ENCODE assay signal across 27 cellular contexts in genomic region chr2:64999754-65000153, GRCh38.
"Had no signal": no experiment of that assay in that cellular context is flagged by ENCODE, and none has a peak within 500 bp of the region (broad histone marks: within the 10 kb centered on the region; RNA-seq: fewer than 3 reads in every experiment).

No MANE protein-coding gene starts in this region.

- H3K36me3 ChIP-seq: SJCRH30 had no signal

- H3K4me3 Mint-ChIP-seq: activated CD8-positive, alpha-beta memory T cell treated with anti-CD3 and anti-CD28 coated beads, Interleukin-2, amount 10 ng/mL, durations not matched to agents 7 days and 5 days; activated naive CD4-positive, alpha-beta T cell treated with anti-CD3 and anti-CD28 coated beads, Interleukin-2, amount 50 U/mL, for 24 hours; activated T-cell treated with anti-CD3 and anti-CD28 coated beads, Interleukin-2, amount 50 U/mL, for 24 hours; activated T-helper 1 cell treated with anti-CD3 and anti-CD28 coated beads, Interleukin-12 subunit alpha, Interleukin-12 subunit beta, Interleukin-2, Interleukin-4 antibody, amounts not matched to agents 30 ng/mL and 10 ng/mL and 1 ng/mL, durations not matched to agents 14 hours and 24 hours and 36 hours; WTC11 had no signal

- H3K9ac ChIP-seq: SK-N-SH had no signal

- DNase-seq: activated CD4-positive, alpha-beta T cell treated with anti-CD3 and anti-CD28 coated beads for 48 hours; activated CD4-positive, alpha-beta T cell treated with anti-CD3 and anti-CD28 coated beads, Interleukin-2, amount 50 U/mL, for 48 hours; activated CD4-positive, CD25-positive, alpha-beta regulatory T cell treated with anti-CD3 and anti-CD28 coated beads, Interleukin-2, amount 50 U/mL, for 72 hours; activated CD8-positive, alpha-beta memory T cell treated with anti-CD3 and anti-CD28 coated beads, Interleukin-2, amount 10 ng/mL, durations not matched to agents 7 days and 5 days; activated effector memory CD4-positive, alpha-beta T cell treated with Interleukin-2 at 50 U/mL for 16 hours; activated naive CD4-positive, alpha-beta T cell; activated T-cell treated with anti-CD3 and anti-CD28 coated beads, Interleukin-2, amount 50 U/mL, for 24 hours; amniotic stem cell; caudate nucleus; KBM-7; NCI-H1092 treated with DMSO at 0.1 percent for 48 hours; NCI-H1417 treated with DMSO at 0.1 percent for 48 hours; NCI-H1694; NCI-H2029; NCI-H2107; NCI-H2171 treated with DMSO at 0.1 percent for 48 hours; NCI-H226; NCI-H69; RPMI8226; SJCRH30; SK-N-SH; SW 1271; T-helper 9 cell had no signal

- H3K27ac ChIP-seq: SJCRH30 had no signal

- H3K4me2 ChIP-seq: SK-N-SH had no signal

- H3K27me3 ChIP-seq: SJCRH30 had no signal

- H3K9me3 ChIP-seq: SJCRH30, SK-N-SH had no signal

- H3K4me3 ChIP-seq: SJCRH30 had no signal

- H3K27ac Mint-ChIP-seq: activated CD8-positive, alpha-beta memory T cell treated with anti-CD3 and anti-CD28 coated beads, Interleukin-2, amount 10 ng/mL, durations not matched to agents 7 days and 5 days; activated naive CD4-positive, alpha-beta T cell treated with anti-CD3 and anti-CD28 coated beads, Interleukin-2, amount 50 U/mL, for 24 hours; activated T-cell treated with anti-CD3 and anti-CD28 coated beads, Interleukin-2, amount 50 U/mL, for 24 hours; activated T-helper 1 cell treated with anti-CD3 and anti-CD28 coated beads, Interleukin-12 subunit alpha, Interleukin-12 subunit beta, Interleukin-2, Interleukin-4 antibody, amounts not matched to agents 30 ng/mL and 10 ng/mL and 1 ng/mL, durations not matched to agents 14 hours and 24 hours and 36 hours; WTC11 had no signal

- H3K4me1 Mint-ChIP-seq: activated naive CD4-positive, alpha-beta T cell treated with anti-CD3 and anti-CD28 coated beads, Interleukin-2, amount 50 U/mL, for 24 hours had no signal

- H3K9me2 ChIP-seq: SK-N-SH had no signal

- H3K27me3 Mint-ChIP-seq: activated CD8-positive, alpha-beta memory T cell treated with anti-CD3 and anti-CD28 coated beads, Interleukin-2, amount 10 ng/mL, durations not matched to agents 7 days and 5 days; activated naive CD4-positive, alpha-beta T cell treated with anti-CD3 and anti-CD28 coated beads, Interleukin-2, amount 50 U/mL, for 24 hours; activated T-cell treated with anti-CD3 and anti-CD28 coated beads, Interleukin-2, amount 50 U/mL, for 24 hours had no signal

- H3K9me3 Mint-ChIP-seq: activated naive CD4-positive, alpha-beta T cell treated with anti-CD3 and anti-CD28 coated beads, Interleukin-2, amount 50 U/mL, for 24 hours; activated T-cell treated with anti-CD3 and anti-CD28 coated beads, Interleukin-2, amount 50 U/mL, for 24 hours; activated T-helper 1 cell treated with anti-CD3 and anti-CD28 coated beads, Interleukin-12 subunit alpha, Interleukin-12 subunit beta, Interleukin-2, Interleukin-4 antibody, amounts not matched to agents 30 ng/mL and 10 ng/mL and 1 ng/mL, durations not matched to agents 14 hours and 24 hours and 36 hours; WTC11 had no signal

- H3K36me3 Mint-ChIP-seq: activated naive CD4-positive, alpha-beta T cell treated with anti-CD3 and anti-CD28 coated beads, Interleukin-2, amount 50 U/mL, for 24 hours; WTC11 had no signal

- H3K4me1 ChIP-seq: SJCRH30 had no signal

- ATAC-seq: activated CD8-positive, alpha-beta memory T cell treated with anti-CD3 and anti-CD28 coated beads, Interleukin-2, amount 10 ng/mL, durations not matched to agents 7 days and 5 days; Right ventricle myocardium inferior; WTC11 had no signal
